In genomic region chr12:79138872-79139271, GRCh38 we compare ENCODE assay signal across 40 cellular contexts.
"Had no signal": no experiment of that assay in that cellular context is flagged by ENCODE, and none has a peak within 500 bp of the region (broad histone marks: within the 10 kb centered on the region; RNA-seq: fewer than 3 reads in every experiment).

No MANE protein-coding gene starts in this region.

- FAIRE-seq: astrocyte, bronchial epithelial cell had no signal

- H3K36me3 ChIP-seq: adrenal gland, ascending aorta, brain microvascular endothelial cell, breast epithelium, cardiac muscle cell had no signal

- H3K27me3 ChIP-seq: adrenal gland, ascending aorta, body of pancreas, brain microvascular endothelial cell, breast epithelium had no signal

- H3K4me1 Mint-ChIP-seq: activated naive CD4-positive, alpha-beta T cell treated with anti-CD3 and anti-CD28 coated beads, Interleukin-2, amount 10 ng/mL, durations not matched to agents 7 days and 5 days; activated naive CD4-positive, alpha-beta T cell treated with anti-CD3 and anti-CD28 coated beads, Interleukin-2, amount 50 U/mL, for 24 hours; activated naive CD8-positive, alpha-beta T cell treated with anti-CD3 and anti-CD28 coated beads for 36 hours; activated naive CD8-positive, alpha-beta T cell treated with anti-CD3 and anti-CD28 coated beads, Interleukin-2, amount 10 ng/mL, durations not matched to agents 7 days and 5 days; activated naive CD8-positive, alpha-beta T cell treated with anti-CD3 and anti-CD28 coated beads, Interleukin-2, amount 50 U/mL, for 24 hours; activated T-helper 17 cell treated with anti-CD3 and anti-CD28 coated beads, Interleukin-2, amount 50 U/mL, for 72 hours; central memory CD8-positive, alpha-beta T cell had no signal

- DNase-seq: activated effector memory CD4-positive, alpha-beta T cell treated with anti-CD3 and anti-CD28 coated beads, Interleukin-2, amount 50 U/mL, for 16 hours; activated effector memory CD4-positive, alpha-beta T cell treated with Interleukin-2 at 50 U/mL for 16 hours; activated gamma-delta T cell; activated gamma-delta T cell treated with Interleukin-2 at 50 U/mL for 16 hours; activated naive CD4-positive, alpha-beta T cell; activated naive CD4-positive, alpha-beta T cell treated with anti-CD3 and anti-CD28 coated beads for 36 hours; activated naive CD4-positive, alpha-beta T cell treated with anti-CD3 and anti-CD28 coated beads, Interleukin-2, amount 10 ng/mL, durations not matched to agents 7 days and 5 days; activated naive CD4-positive, alpha-beta T cell treated with anti-CD3 and anti-CD28 coated beads, Interleukin-2, amount 50 U/mL, for 16 hours; activated naive CD4-positive, alpha-beta T cell treated with Interleukin-2 at 50 U/mL for 16 hours; activated naive CD8-positive, alpha-beta T cell treated with anti-CD3 and anti-CD28 coated beads for 36 hours; activated naive CD8-positive, alpha-beta T cell treated with anti-CD3 and anti-CD28 coated beads, Interleukin-2, amount 10 ng/mL, durations not matched to agents 7 days and 5 days; activated naive CD8-positive, alpha-beta T cell treated with anti-CD3 and anti-CD28 coated beads, Interleukin-2, amount 50 U/mL, for 24 hours; activated T-cell treated with anti-CD3 and anti-CD28 coated beads, Interleukin-2, amount 50 U/mL, for 1 hour; activated T-cell treated with anti-CD3 and anti-CD28 coated beads, Interleukin-2, amount 50 U/mL, for 24 hours; activated T-cell treated with anti-CD3 and anti-CD28 coated beads, Interleukin-2, amount 50 U/mL, for 4 hours; activated T-cell treated with anti-CD3 and anti-CD28 coated beads, Interleukin-2, amount 50 U/mL, for 48 hours; activated T-cell treated with anti-CD3 and anti-CD28 coated beads, Interleukin-2, amount 50 U/mL, for 72 hours; adrenal gland; amniotic stem cell; amygdala; anterior cingulate cortex; aorta; body of pancreas; brain microvascular endothelial cell; caudate nucleus; central memory CD4-positive, alpha-beta T cell; cerebellar nuclear complex had no signal

- H3K27ac Mint-ChIP-seq: activated naive CD4-positive, alpha-beta T cell treated with anti-CD3 and anti-CD28 coated beads for 36 hours; activated naive CD4-positive, alpha-beta T cell treated with anti-CD3 and anti-CD28 coated beads, Interleukin-2, amount 10 ng/mL, durations not matched to agents 7 days and 5 days; activated naive CD4-positive, alpha-beta T cell treated with anti-CD3 and anti-CD28 coated beads, Interleukin-2, amount 50 U/mL, for 24 hours; activated naive CD4-positive, alpha-beta T cell treated with anti-CD3 and anti-CD28 coated beads, Interleukin-2, amount 50 U/mL, for 72 hours; activated naive CD8-positive, alpha-beta T cell; activated naive CD8-positive, alpha-beta T cell treated with anti-CD3 and anti-CD28 coated beads for 36 hours; activated naive CD8-positive, alpha-beta T cell treated with anti-CD3 and anti-CD28 coated beads, Interleukin-2, amount 10 ng/mL, durations not matched to agents 7 days and 5 days; activated naive CD8-positive, alpha-beta T cell treated with anti-CD3 and anti-CD28 coated beads, Interleukin-2, amount 50 U/mL, for 24 hours; activated T-cell treated with anti-CD3 and anti-CD28 coated beads, Interleukin-2, amount 50 U/mL, for 24 hours; activated T-cell treated with anti-CD3 and anti-CD28 coated beads, Interleukin-2, amount 50 U/mL, for 72 hours; activated T-helper 1 cell treated with anti-CD3 and anti-CD28 coated beads, Interleukin-12 subunit alpha, Interleukin-12 subunit beta, Interleukin-2, Interleukin-4 antibody, amounts not matched to agents 30 ng/mL and 10 ng/mL and 1 ng/mL, durations not matched to agents 14 hours and 24 hours and 36 hours; activated T-helper 17 cell treated with anti-CD3 and anti-CD28 coated beads, Interleukin-2, amount 50 U/mL, for 72 hours; activated T-helper 2 cell treated with anti-CD3 and anti-CD28 coated beads, Interferon-gamma antibody, Interleukin-2, Interleukin-4, amounts not matched to agents 10 μg/mL and 5 μg/mL and 100 μg/mL, durations not matched to agents 14 hours and 24 hours and 36 hours; brain had no signal

- H3K9me3 Mint-ChIP-seq: activated naive CD4-positive, alpha-beta T cell treated with anti-CD3 and anti-CD28 coated beads, Interleukin-2, amount 10 ng/mL, durations not matched to agents 7 days and 5 days; activated naive CD8-positive, alpha-beta T cell treated with anti-CD3 and anti-CD28 coated beads for 36 hours; activated naive CD8-positive, alpha-beta T cell treated with anti-CD3 and anti-CD28 coated beads, Interleukin-2, amount 10 ng/mL, durations not matched to agents 7 days and 5 days; activated naive CD8-positive, alpha-beta T cell treated with anti-CD3 and anti-CD28 coated beads, Interleukin-2, amount 50 U/mL, for 24 hours; activated T-cell treated with anti-CD3 and anti-CD28 coated beads, Interleukin-2, amount 50 U/mL, for 24 hours; activated T-cell treated with anti-CD3 and anti-CD28 coated beads, Interleukin-2, amount 50 U/mL, for 4 hours; activated T-helper 1 cell treated with anti-CD3 and anti-CD28 coated beads, Interleukin-12 subunit alpha, Interleukin-12 subunit beta, Interleukin-2, Interleukin-4 antibody, amounts not matched to agents 30 ng/mL and 10 ng/mL and 1 ng/mL, durations not matched to agents 14 hours and 24 hours and 36 hours; activated T-helper 2 cell treated with anti-CD3 and anti-CD28 coated beads, Interferon-gamma antibody, Interleukin-2, Interleukin-4, amounts not matched to agents 10 μg/mL and 5 μg/mL and 100 μg/mL, durations not matched to agents 14 hours and 24 hours and 36 hours; brain had no signal

- H3K27ac ChIP-seq: adrenal gland, ascending aorta, body of pancreas, brain microvascular endothelial cell, breast epithelium, cardiac muscle cell had no signal

- H3K9me3 ChIP-seq: adrenal gland, ascending aorta, body of pancreas, breast epithelium had no signal

- ATAC-seq: activated naive CD4-positive, alpha-beta T cell treated with anti-CD3 and anti-CD28 coated beads, Interleukin-2, amount 50 U/mL, for 72 hours; activated naive CD8-positive, alpha-beta T cell treated with anti-CD3 and anti-CD28 coated beads, Interleukin-2, amount 50 U/mL, for 24 hours; activated T-cell treated with anti-CD3 and anti-CD28 coated beads, Interleukin-2, amount 50 U/mL, for 4 hours; activated T-cell treated with anti-CD3 and anti-CD28 coated beads, Interleukin-2, amount 50 U/mL, for 72 hours; activated T-helper 17 cell treated with anti-CD3 and anti-CD28 coated beads, Interleukin-2, amount 50 U/mL, for 72 hours; body of pancreas had no signal

- H3K4me1 ChIP-seq: adrenal gland, ascending aorta, body of pancreas, breast epithelium had no signal

- H3K4me3 Mint-ChIP-seq: activated naive CD4-positive, alpha-beta T cell treated with anti-CD3 and anti-CD28 coated beads for 36 hours; activated naive CD4-positive, alpha-beta T cell treated with anti-CD3 and anti-CD28 coated beads, Interleukin-2, amount 10 ng/mL, durations not matched to agents 7 days and 5 days; activated naive CD4-positive, alpha-beta T cell treated with anti-CD3 and anti-CD28 coated beads, Interleukin-2, amount 50 U/mL, for 24 hours; activated naive CD8-positive, alpha-beta T cell; activated naive CD8-positive, alpha-beta T cell treated with anti-CD3 and anti-CD28 coated beads for 36 hours; activated naive CD8-positive, alpha-beta T cell treated with anti-CD3 and anti-CD28 coated beads, Interleukin-2, amount 10 ng/mL, durations not matched to agents 7 days and 5 days; activated naive CD8-positive, alpha-beta T cell treated with anti-CD3 and anti-CD28 coated beads, Interleukin-2, amount 50 U/mL, for 24 hours; activated T-cell treated with anti-CD3 and anti-CD28 coated beads, Interleukin-2, amount 50 U/mL, for 24 hours; activated T-cell treated with anti-CD3 and anti-CD28 coated beads, Interleukin-2, amount 50 U/mL, for 4 hours; activated T-cell treated with anti-CD3 and anti-CD28 coated beads, Interleukin-2, amount 50 U/mL, for 72 hours; activated T-helper 1 cell treated with anti-CD3 and anti-CD28 coated beads, Interleukin-12 subunit alpha, Interleukin-12 subunit beta, Interleukin-2, Interleukin-4 antibody, amounts not matched to agents 30 ng/mL and 10 ng/mL and 1 ng/mL, durations not matched to agents 14 hours and 24 hours and 36 hours; activated T-helper 17 cell treated with anti-CD3 and anti-CD28 coated beads, Interleukin-2, amount 50 U/mL, for 72 hours; brain; central memory CD8-positive, alpha-beta T cell had no signal

- H3K27me3 Mint-ChIP-seq: activated naive CD4-positive, alpha-beta T cell treated with anti-CD3 and anti-CD28 coated beads, Interleukin-2, amount 10 ng/mL, durations not matched to agents 7 days and 5 days; activated naive CD4-positive, alpha-beta T cell treated with anti-CD3 and anti-CD28 coated beads, Interleukin-2, amount 50 U/mL, for 24 hours; activated naive CD8-positive, alpha-beta T cell; activated naive CD8-positive, alpha-beta T cell treated with anti-CD3 and anti-CD28 coated beads for 36 hours; activated naive CD8-positive, alpha-beta T cell treated with anti-CD3 and anti-CD28 coated beads, Interleukin-2, amount 10 ng/mL, durations not matched to agents 7 days and 5 days; activated naive CD8-positive, alpha-beta T cell treated with anti-CD3 and anti-CD28 coated beads, Interleukin-2, amount 50 U/mL, for 24 hours; activated T-cell treated with anti-CD3 and anti-CD28 coated beads, Interleukin-2, amount 50 U/mL, for 24 hours; activated T-helper 17 cell treated with anti-CD3 and anti-CD28 coated beads, Interleukin-2, amount 50 U/mL, for 72 hours; brain; central memory CD8-positive, alpha-beta T cell had no signal

- H3K36me3 Mint-ChIP-seq: activated naive CD4-positive, alpha-beta T cell treated with anti-CD3 and anti-CD28 coated beads, Interleukin-2, amount 10 ng/mL, durations not matched to agents 7 days and 5 days; activated naive CD4-positive, alpha-beta T cell treated with anti-CD3 and anti-CD28 coated beads, Interleukin-2, amount 50 U/mL, for 24 hours; activated naive CD4-positive, alpha-beta T cell treated with anti-CD3 and anti-CD28 coated beads, Interleukin-2, amount 50 U/mL, for 72 hours; activated naive CD8-positive, alpha-beta T cell; activated naive CD8-positive, alpha-beta T cell treated with anti-CD3 and anti-CD28 coated beads for 36 hours; activated naive CD8-positive, alpha-beta T cell treated with anti-CD3 and anti-CD28 coated beads, Interleukin-2, amount 10 ng/mL, durations not matched to agents 7 days and 5 days; brain had no signal

- H3K4me3 ChIP-seq: adrenal gland, ascending aorta, body of pancreas, breast epithelium, cardiac muscle cell had no signal
